ENCODE assay signal across 22 cellular contexts in the genomic region with DNA sequence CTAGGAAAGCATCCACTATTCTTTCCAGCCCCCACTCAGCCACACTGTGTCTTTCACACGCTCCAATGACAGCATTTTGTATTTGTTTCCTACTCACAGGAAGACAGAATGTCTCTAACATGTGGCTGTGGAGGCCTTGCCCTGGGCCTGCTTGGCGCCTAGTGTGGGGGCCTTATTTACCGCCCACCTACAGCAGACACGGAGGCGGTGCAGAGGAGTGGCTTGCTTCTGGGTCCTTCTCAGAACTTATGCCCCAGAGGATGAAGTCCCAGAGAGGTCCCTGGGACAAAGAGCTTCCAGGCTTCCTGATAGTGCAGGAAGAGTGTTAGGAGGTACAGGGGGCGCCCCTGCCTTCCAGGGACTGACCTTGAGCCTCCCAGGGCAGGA. TPM values are rescaled to one million over a fixed set of nuclear protein-coding genes. Genes with fewer than 3 reads are reported as not detected.
A peak's percentile ranks its signal among the peaks of the same experiment; 100 is the strongest.
DNase-seq lines count a peak whose midpoint lies in the region; ATAC-seq, FAIRE-seq and TF ChIP-seq lines count a peak whose summit lies in the region.
"Had no signal": no experiment of that assay in that cellular context is flagged by ENCODE, and none has a peak within 500 bp of the region (broad histone marks: within the 10 kb centered on the region; RNA-seq: fewer than 3 reads in every experiment).

No MANE protein-coding gene starts in this region.

- no peaks in the 10 kb centered on the region for H4K20me1 ChIP-seq in K562 (replicated peaks; ENCODE audit: control insufficient read depth, insufficient read depth, low read length)

- H3K4me3 ChIP-seq in K562: no peak overlapping the region
- H3K4me3 ChIP-seq: colonic mucosa, gastroesophageal sphincter, mucosa of descending colon, neural progenitor cell had no signal

- H3K9ac ChIP-seq in K562 (ENCODE audit: insufficient read depth in 1 of 2, low read depth in 2 of 2, low read length in 2 of 2): peak overlapping the region in 1 of 2 experiments; percentile 57; a peak in 1 of 4 replicates
- H3K9ac ChIP-seq: KMS-11, neural progenitor cell had no signal

- H3K4me1 Mint-ChIP-seq in activated T-cell treated with anti-CD3 and anti-CD28 coated beads, Interleukin-2, amount 50 U/mL, for 24 hours (ENCODE audit: low read depth): peaks cover 7% of the 10 kb centered on the region
- H3K4me1 Mint-ChIP-seq in nephron progenitor cell (peaks cover 39% of the 10 kb centered on the region), type B pancreatic cell (ENCODE audit: unreplicated experiment) (peaks cover 4% of the 10 kb centered on the region)

- H3K4me2 ChIP-seq in K562 (ENCODE audit: insufficient read depth, low read length): no peak overlapping the region
- H3K4me2 ChIP-seq: KMS-11, neural progenitor cell had no signal

- peaks cover 84% of the 10 kb centered on the region for H3K36me3 Mint-ChIP-seq in activated T-cell treated with anti-CD3 and anti-CD28 coated beads, Interleukin-2, amount 50 U/mL, for 24 hours (ENCODE audit: low read depth)
- H3K36me3 Mint-ChIP-seq in nephron progenitor cell (ENCODE audit: low read depth) (peaks cover 39% of the 10 kb centered on the region), type B pancreatic cell (peaks cover 14% of the 10 kb centered on the region)

- CTCF ChIA-PET in K562 (lab: Yijun Ruan, JAX; ENCODE audit: low intra/inter-chr PET ratio): interaction anchor here (0.5 kb wide), 1 partner anchor 41 kb away, joined by 3 read pairs; no protein-coding TSS in a partner anchor

- peaks cover 72% of the 10 kb centered on the region; the same call in 2 of the 3 replicates for H3K36me3 ChIP-seq in K562 (ENCODE audit: control insufficient read depth, insufficient read depth, low read length)
- H3K36me3 ChIP-seq: neural progenitor cell had no signal

- BruUV-seq in K562 (replicated peaks; lab: Mats Ljungman, UMichigan): no TSS peak

- H3K27me3 Mint-ChIP-seq in activated T-cell treated with anti-CD3 and anti-CD28 coated beads, Interleukin-2, amount 50 U/mL, for 24 hours: no peaks in the 10 kb centered on the region
- H3K27me3 Mint-ChIP-seq in nephron progenitor cell (ENCODE audit: low read depth, poor library complexity) (peaks cover 6% of the 10 kb centered on the region), type B pancreatic cell (no peaks in the 10 kb centered on the region)
- H3K27me3 Mint-ChIP-seq: progenitor cell of endocrine pancreas had no signal

- no peak for TF ChIP-seq RAD21 in K562 (CRISPR knock-in tag; conservative IDR thresholded peaks at IDR 0.05 in 1 of 2, IDR thresholded peaks at IDR 0.05 in 1 of 2)

- DNase-seq in activated T-cell treated with anti-CD3 and anti-CD28 coated beads, Interleukin-2, amount 50 U/mL, for 24 hours: no peak
- DNase-seq in activated T-cell treated with anti-CD3 and anti-CD28 coated beads, Interleukin-2, amount 50 U/mL, for 1 hour: no peak
- DNase-seq in D721Med (ENCODE audit: insufficient read length, low spot score) (peak; percentile 14), K562 (ENCODE audit: extremely low read depth in 1 of 4, low spot score in 3 of 4) (no peak), nephron progenitor cell (no peak), NCI-H1048 (lab: John Stamatoyannopoulos, UW) (no peak), type B pancreatic cell (ENCODE audit: extremely low spot score, unreplicated experiment) (no peak)
- DNase-seq: activated CD4-positive, alpha-beta T cell treated with anti-CD3 and anti-CD28 coated beads for 4 hours; activated CD8-positive, alpha-beta memory T cell treated with anti-CD3 and anti-CD28 coated beads, Interleukin-2, amount 50 U/mL, for 4 hours; activated effector memory CD4-positive, alpha-beta T cell treated with anti-CD3 and anti-CD28 coated beads, Interleukin-2, amount 50 U/mL, for 16 hours; brain microvascular endothelial cell; colonic mucosa; GF-D8; mucosa of descending colon; NCI-H1436 had no signal

- no peak for TF ChIP-seq CTCF in D721Med (IDR thresholded peaks at IDR 0.05; ENCODE audit: insufficient read depth, missing control alignments)
- no peak for TF ChIP-seq CTCF in K562 (IDR thresholded peaks at IDR 0.05 in 2 of 3, conservative IDR thresholded peaks at IDR 0.05 in 1 of 3; ENCODE audit: insufficient read depth in 2 of 3, low read depth in 1 of 3, low read length in 3 of 3)
- no peak for TF ChIP-seq CTCF in nephron progenitor cell (IDR thresholded peaks at IDR 0.05)
- TF ChIP-seq CTCF in type B pancreatic cell (conservative IDR thresholded peaks at IDR 0.05): no peak

- peaks cover 0 to 26% of the 10 kb centered on the region in 2 experiments; a peak in 3 of 5 replicates for H3K4me1 ChIP-seq in K562 (replicated peaks in 1 of 2; ENCODE audit: control insufficient read depth in 2 of 2, insufficient read depth in 2 of 2, low read length in 2 of 2)
- H3K4me1 ChIP-seq: colonic mucosa, gastroesophageal sphincter had no signal

- WGBS in K562 (ENCODE audit: insufficient coverage, low coverage, missing lambda C conversion rate): 93% methylated on average over 6 of the region's 6 CpGs

- FAIRE-seq in D721Med (lab: Jason Lieb, UNC) (no peak), K562 (lab: Jason Lieb, UNC) (no peak)
- FAIRE-seq: A204.1 had no signal

- H3K27ac Mint-ChIP-seq in activated T-cell treated with anti-CD3 and anti-CD28 coated beads, Interleukin-2, amount 50 U/mL, for 24 hours: peak overlapping the region; percentile 74
- H3K27ac Mint-ChIP-seq in nephron progenitor cell (peak overlapping the region; percentile 92), type B pancreatic cell (no peak overlapping the region)
- H3K27ac Mint-ChIP-seq: progenitor cell of endocrine pancreas; T-helper 1 cell treated with Interleukin-12 subunit alpha and Interleukin-12 subunit beta and Interleukin-4 antibody, amounts not matched to agents 30 μg/mL and 1 μg/mL, for 36 hours had no signal

- peaks cover 2% of the 10 kb centered on the region for H3K9me1 ChIP-seq in K562 (ENCODE audit: control insufficient read depth, insufficient read depth, low read length)

- TF ChIP-seq EP300 in K562 (IDR thresholded peaks at IDR 0.05; ENCODE audit: low read length): no peak

- H3K9me3 Mint-ChIP-seq in activated T-cell treated with anti-CD3 and anti-CD28 coated beads, Interleukin-2, amount 50 U/mL, for 24 hours: no peaks in the 10 kb centered on the region
- H3K9me3 Mint-ChIP-seq in nephron progenitor cell: no peaks in the 10 kb centered on the region
- H3K9me3 Mint-ChIP-seq in type B pancreatic cell: no peaks in the 10 kb centered on the region
- H3K9me3 Mint-ChIP-seq: neural progenitor cell; T-helper 1 cell treated with Interleukin-12 subunit alpha and Interleukin-12 subunit beta and Interleukin-4 antibody, amounts not matched to agents 30 μg/mL and 1 μg/mL, for 36 hours had no signal

- H3K9me3 ChIP-seq in K562 (replicated peaks; ENCODE audit: control insufficient read depth, insufficient read depth, low read depth, low read length): no peaks in the 10 kb centered on the region
- H3K9me3 ChIP-seq: colonic mucosa, gastroesophageal sphincter, mucosa of descending colon had no signal

- ATAC-seq in K562 (no peak), GM19324 (IDR thresholded peaks at IDR 0.05; ENCODE audit: low FRiP score, unreplicated experiment) (no peak)
- ATAC-seq: gastroesophageal sphincter had no signal

- H3K27me3 ChIP-seq in K562 (ENCODE audit: control insufficient read depth in 2 of 2, insufficient read depth in 2 of 2, low read length in 2 of 2): no peaks in the 10 kb centered on the region
- H3K27me3 ChIP-seq: brain microvascular endothelial cell, colonic mucosa, gastroesophageal sphincter, neural progenitor cell had no signal

- H3K27ac ChIP-seq in K562 (ENCODE audit: extremely low read depth, low read depth, low read length): no peak overlapping the region
- H3K27ac ChIP-seq: brain microvascular endothelial cell, colonic mucosa, gastroesophageal sphincter, KMS-11, neural progenitor cell had no signal

- in situ Hi-C loops in K562 (cut with MboI): no loop called here

- no peak overlapping the region for H3K4me3 Mint-ChIP-seq in activated T-cell treated with anti-CD3 and anti-CD28 coated beads, Interleukin-2, amount 50 U/mL, for 24 hours
- H3K4me3 Mint-ChIP-seq in nephron progenitor cell: no peak overlapping the region
- H3K4me3 Mint-ChIP-seq in type B pancreatic cell: no peak overlapping the region
- H3K4me3 Mint-ChIP-seq: neural progenitor cell; T-helper 1 cell treated with Interleukin-12 subunit alpha and Interleukin-12 subunit beta and Interleukin-4 antibody, amounts not matched to agents 30 μg/mL and 1 μg/mL, for 36 hours had no signal

- no peaks in the 10 kb centered on the region for H3K79me2 ChIP-seq in K562 (ENCODE audit: control insufficient read depth, insufficient read depth, low read length)

- no peak overlapping the region for H2AFZ ChIP-seq in K562 (ENCODE audit: low read depth, low read length)
- H2AFZ ChIP-seq: neural progenitor cell had no signal

- no peak for TF ChIP-seq POLR2A in K562 (conservative IDR thresholded peaks at IDR 0.05)

- POLR2A ChIA-PET in K562 (lab: Yijun Ruan, JAX): interaction anchor here (1.0 kb wide), 1 partner anchor 34 kb away, joined by 3 read pairs; no protein-coding TSS in a partner anchor

- intact Hi-C loops in K562 (cut with micrococcal nuclease): no loop called here

RNA-seq across cellular contexts. Expression of a gene that starts 8.5 kb away (rescaled TPM):
- 168 and 262 TPM in 2 replicates for total RNA-seq in K562 (2011; cell fraction: chromatin; rRNA removed; ENCODE audit: low replicate concordance)
- 113 and 114 TPM in 2 replicates for total RNA-seq in K562 (2011; cell fraction: nucleolus; rRNA removed)
- total RNA-seq in K562 (2011; cell fraction: nucleoplasm; rRNA removed): 118 and 124 TPM in 2 replicates
- total RNA-seq in K562 (2014; rRNA removed) (16.8 and 22.7 TPM in 2 replicates), K562 (2014; rRNA removed; fragmentation: Illumina TruSeq; extraction: Trizol) (7.2 and 9.7 TPM in 2 replicates), K562 (2015; rRNA removed; fragmentation: Illumina TruSeq; extraction: Trizol) (10.4 and 12.2 TPM in 2 replicates), K562 (2021) (18.4 and 20.7 TPM in 2 replicates), type B pancreatic cell (ENCODE audit: low replicate concordance) (31.1 and 47.6 TPM in 2 replicates)
- polyA plus RNA-seq in K562 (2011; rRNA removed) (25.6 and 35.4 TPM in 2 replicates), K562 (2014; fragmentation: Illumina TruSeq; extraction: Trizol) (18.0 and 18.5 TPM in 2 replicates), K562 (2014; fragmentation: Nextera tagmentation; extraction: Ambion mirVana) (1 to 10 TPM; 3.6 to 6.2 TPM), K562 (2014; rRNA removed) (39.0 and 42.7 TPM in 2 replicates)
- 18.4 and 20.1 TPM in 2 replicates for polyA plus RNA-seq in K562 (2011; cell fraction: cytosol; rRNA removed)
- polyA plus RNA-seq in K562 (2011; cell fraction: nucleus; rRNA removed): 148 and 191 TPM in 2 replicates
- polyA plus RNA-seq in K562 (2012): 18.9 and 21.4 TPM in 2 replicates
- 8.8 and 10.6 TPM in 2 replicates for polyA minus RNA-seq in K562 (2011; rRNA and poly(A)+ RNA removed)
- polyA minus RNA-seq in K562 (2011; cell fraction: cytosol; rRNA and poly(A)+ RNA removed): 5.3 and 8.0 TPM in 2 replicates
- 21.1 and 26.9 TPM in 2 replicates for polyA minus RNA-seq in K562 (2011; cell fraction: nucleus; rRNA and poly(A)+ RNA removed)

RNA-seq across cellular contexts. Expression of a gene that starts 40.6 kb away (rescaled TPM):
- total RNA-seq in K562 (2011; cell fraction: chromatin; rRNA removed; ENCODE audit: low replicate concordance): 150 and 367 TPM in 2 replicates
- total RNA-seq in K562 (2011; cell fraction: nucleolus; rRNA removed): 181 and 203 TPM in 2 replicates
- 151 and 162 TPM in 2 replicates for total RNA-seq in K562 (2011; cell fraction: nucleoplasm; rRNA removed)
- total RNA-seq in K562 (2014; rRNA removed) (16.1 and 24.0 TPM in 2 replicates), K562 (2014; rRNA removed; fragmentation: Illumina TruSeq; extraction: Trizol) (13.0 and 20.7 TPM in 2 replicates), K562 (2015; rRNA removed; fragmentation: Illumina TruSeq; extraction: Trizol) (35.8 and 36.6 TPM in 2 replicates), K562 (2021) (54.3 and 59.1 TPM in 2 replicates), type B pancreatic cell (ENCODE audit: low replicate concordance) (105 and 114 TPM in 2 replicates)
- polyA plus RNA-seq in K562 (2011; rRNA removed) (33.5 and 46.0 TPM in 2 replicates), K562 (2014; fragmentation: Illumina TruSeq; extraction: Trizol) (33.7 and 37.5 TPM in 2 replicates), K562 (2014; fragmentation: Nextera tagmentation; extraction: Ambion mirVana) (1 to 10 TPM; 2.9 to 4.2 TPM), K562 (2014; rRNA removed) (43.7 and 51.0 TPM in 2 replicates)
- 29.6 and 41.6 TPM in 2 replicates for polyA plus RNA-seq in K562 (2011; cell fraction: cytosol; rRNA removed)
- polyA plus RNA-seq in K562 (2011; cell fraction: nucleus; rRNA removed): 213 and 357 TPM in 2 replicates
- 42.8 and 54.1 TPM in 2 replicates for polyA plus RNA-seq in K562 (2012)
- polyA minus RNA-seq in K562 (2011; rRNA and poly(A)+ RNA removed): 31.3 and 37.5 TPM in 2 replicates
- 31.0 and 44.1 TPM in 2 replicates for polyA minus RNA-seq in K562 (2011; cell fraction: cytosol; rRNA and poly(A)+ RNA removed)
- polyA minus RNA-seq in K562 (2011; cell fraction: nucleus; rRNA and poly(A)+ RNA removed): 77.8 and 93.6 TPM in 2 replicates

RNA-seq across cellular contexts. Expression of a gene that starts 46.4 kb away (rescaled TPM):
- 89.8 and 300 TPM in 2 replicates for total RNA-seq in K562 (2011; cell fraction: chromatin; rRNA removed; ENCODE audit: low replicate concordance)
- 389 and 414 TPM in 2 replicates for total RNA-seq in K562 (2011; cell fraction: nucleolus; rRNA removed)
- total RNA-seq in K562 (2011; cell fraction: nucleoplasm; rRNA removed): 172 and 183 TPM in 2 replicates
- total RNA-seq in K562 (2014; rRNA removed) (148 and 236 TPM in 2 replicates), K562 (2014; rRNA removed; fragmentation: Illumina TruSeq; extraction: Trizol) (32.0 and 37.6 TPM in 2 replicates), K562 (2015; rRNA removed; fragmentation: Illumina TruSeq; extraction: Trizol) (107 and 109 TPM in 2 replicates), K562 (2021) (148 and 151 TPM in 2 replicates), type B pancreatic cell (ENCODE audit: low replicate concordance) (133 and 191 TPM in 2 replicates)
- polyA plus RNA-seq in K562 (2011; rRNA removed) (44.8 and 45.2 TPM in 2 replicates), K562 (2014; fragmentation: Illumina TruSeq; extraction: Trizol) (75.0 and 79.8 TPM in 2 replicates), K562 (2014; fragmentation: Nextera tagmentation; extraction: Ambion mirVana) (1 to 10 TPM; 5.6 to 8.2 TPM), K562 (2014; rRNA removed) (64.0 and 70.7 TPM in 2 replicates)
- polyA plus RNA-seq in K562 (2011; cell fraction: cytosol; rRNA removed): 47.2 and 77.9 TPM in 2 replicates
- 132 and 257 TPM in 2 replicates for polyA plus RNA-seq in K562 (2011; cell fraction: nucleus; rRNA removed)
- polyA plus RNA-seq in K562 (2012): 159 and 567 TPM in 2 replicates
- 25.0 and 34.0 TPM in 2 replicates for polyA minus RNA-seq in K562 (2011; rRNA and poly(A)+ RNA removed)
- polyA minus RNA-seq in K562 (2011; cell fraction: cytosol; rRNA and poly(A)+ RNA removed): 82.1 and 107 TPM in 2 replicates
- polyA minus RNA-seq in K562 (2011; cell fraction: nucleus; rRNA and poly(A)+ RNA removed): 184 and 191 TPM in 2 replicates
